In genomic region chr16:49835116-49835880, GRCh38 we compare ENCODE assay signal across 1 cellular context.
TF ChIP-seq lines count a peak whose summit lies in the region.

No MANE protein-coding gene starts in this region.

TF ChIP-seq in GM23338, 12 proteins besides CTCF, POLR2A, EP300 and RAD21 (continued from another document):
- TF ChIP-seq ZNF462 (CRISPR knock-in tag; IDR thresholded peaks at IDR 0.05) = no peak
- TF ChIP-seq EZH2phosphoT487 (IDR thresholded peaks at IDR 0.05; ENCODE audit: unreplicated experiment) = no peak
- TF ChIP-seq, protein P1, sequence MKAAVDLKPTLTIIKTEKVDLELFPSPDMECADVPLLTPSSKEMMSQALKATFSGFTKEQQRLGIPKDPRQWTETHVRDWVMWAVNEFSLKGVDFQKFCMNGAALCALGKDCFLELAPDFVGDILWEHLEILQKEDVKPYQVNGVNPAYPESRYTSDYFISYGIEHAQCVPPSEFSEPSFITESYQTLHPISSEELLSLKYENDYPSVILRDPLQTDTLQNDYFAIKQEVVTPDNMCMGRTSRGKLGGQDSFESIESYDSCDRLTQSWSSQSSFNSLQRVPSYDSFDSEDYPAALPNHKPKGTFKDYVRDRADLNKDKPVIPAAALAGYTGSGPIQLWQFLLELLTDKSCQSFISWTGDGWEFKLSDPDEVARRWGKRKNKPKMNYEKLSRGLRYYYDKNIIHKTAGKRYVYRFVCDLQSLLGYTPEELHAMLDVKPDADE (IDR thresholded peaks at IDR 0.05) = no peak
- no peak for TF ChIP-seq EZH2 (IDR thresholded peaks at IDR 0.05; ENCODE audit: low read depth, unreplicated experiment)
- TF ChIP-seq ZNF114 (CRISPR knock-in tag; IDR thresholded peaks at IDR 0.05) = no peak
- TF ChIP-seq POLR2AphosphoS5 (IDR thresholded peaks at IDR 0.05; ENCODE audit: low read depth) = no peak
- TF ChIP-seq ZNF331 (CRISPR knock-in tag; IDR thresholded peaks at IDR 0.05; ENCODE audit: low read depth) = no peak
